Comparison of ENCODE assay signal across 29 cellular contexts in the genomic region with DNA sequence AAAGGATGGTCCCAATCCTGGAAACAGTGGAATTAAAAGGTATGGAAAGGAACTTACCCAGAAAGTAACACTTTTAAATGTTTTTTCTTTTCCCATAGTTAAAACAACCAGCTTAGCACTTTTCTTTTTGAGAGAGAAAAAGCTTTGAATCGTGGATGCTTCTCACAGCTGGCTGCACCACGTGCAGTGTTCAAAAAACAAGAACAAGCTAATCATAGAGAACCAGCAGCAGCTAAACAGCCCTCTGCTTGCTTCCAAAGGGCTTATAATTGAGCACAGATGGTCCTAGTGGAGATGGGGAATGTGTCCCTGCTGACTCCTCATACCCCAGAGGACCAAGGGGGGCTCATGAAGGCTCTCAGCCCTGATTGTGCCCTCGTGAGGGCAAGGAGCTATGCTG. TPM values are rescaled to one million over a fixed set of nuclear protein-coding genes. Genes with fewer than 3 reads are reported as not detected.
DNase-seq lines count a peak whose midpoint lies in the region; ATAC-seq and TF ChIP-seq lines count a peak whose summit lies in the region.
"Had no signal": no experiment of that assay in that cellular context is flagged by ENCODE, and none has a peak within 500 bp of the region (broad histone marks: within the 10 kb centered on the region; RNA-seq: fewer than 3 reads in every experiment).

No MANE protein-coding gene starts in this region.

- no peaks in the 10 kb centered on the region for H3K27me3 Mint-ChIP-seq in activated naive CD4-positive, alpha-beta T cell treated with anti-CD3 and anti-CD28 coated beads for 36 hours (ENCODE audit: low read depth)
- H3K27me3 Mint-ChIP-seq in T-helper 17 cell (no peaks in the 10 kb centered on the region), osteocyte (ENCODE audit: unreplicated experiment) (no peaks in the 10 kb centered on the region)
- H3K27me3 Mint-ChIP-seq: naive B cell; stimulated activated naive CD8-positive, alpha-beta T cell treated with anti-CD3 and anti-CD28 coated beads, Interleukin-15, Interleukin-2, amounts not matched to agents 100 ng/mL and 50 ng/mL, for 24 hours had no signal

- peaks cover 5 to 17% of the 10 kb centered on the region in 2 donors for H3K36me3 ChIP-seq in thyroid gland

- intact Hi-C loops in activated naive CD4-positive, alpha-beta T cell treated with anti-CD3 and anti-CD28 coated beads for 36 hours (cut with micrococcal nuclease) = no loop called here
- intact Hi-C loops in thyroid gland (cut with DNase I) = no loop called here

- H3K9me3 ChIP-seq in T-helper 17 cell (ENCODE audit: control insufficient read depth, low read length, poor library complexity, severe bottlenecking) (no peaks in the 10 kb centered on the region), thyroid gland (no peaks in the 10 kb centered on the region)
- H3K9me3 ChIP-seq: BE2C, Caco-2 had no signal

- ATAC-seq in activated naive CD4-positive, alpha-beta T cell treated with anti-CD3 and anti-CD28 coated beads, Interleukin-2, amount 50 U/mL, for 72 hours = no peak
- ATAC-seq in T-helper 17 cell (no peak), HG02642 (IDR thresholded peaks at IDR 0.05; ENCODE audit: poor library complexity, unreplicated experiment) (no peak)
- ATAC-seq: HCT116 had no signal

- H3K36me3 Mint-ChIP-seq in activated naive CD4-positive, alpha-beta T cell treated with anti-CD3 and anti-CD28 coated beads, Interleukin-2, amount 50 U/mL, for 72 hours = peaks cover 6 to 10% of the 10 kb centered on the region in 2 donors
- H3K36me3 Mint-ChIP-seq in activated naive CD4-positive, alpha-beta T cell treated with anti-CD3 and anti-CD28 coated beads for 36 hours (ENCODE audit: low read depth) = peaks cover 11% of the 10 kb centered on the region
- H3K36me3 Mint-ChIP-seq in T-helper 17 cell (ENCODE audit: low read depth) (no peaks in the 10 kb centered on the region), osteocyte (ENCODE audit: unreplicated experiment) (peaks cover 22% of the 10 kb centered on the region)

- H3K4me1 Mint-ChIP-seq in activated naive CD4-positive, alpha-beta T cell treated with anti-CD3 and anti-CD28 coated beads for 36 hours (ENCODE audit: low read depth) = no peaks in the 10 kb centered on the region
- peaks cover 4% of the 10 kb centered on the region for H3K4me1 Mint-ChIP-seq in T-helper 17 cell
- peaks cover 8% of the 10 kb centered on the region for H3K4me1 Mint-ChIP-seq in osteocyte (ENCODE audit: unreplicated experiment)
- H3K4me1 Mint-ChIP-seq: mesothelial cell of epicardium had no signal

- no peak for TF ChIP-seq CTCF in thyroid gland (IDR thresholded peaks at IDR 0.05)
- TF ChIP-seq CTCF in osteocyte (IDR thresholded peaks at IDR 0.05) = no peak

- H3K27me3 ChIP-seq in thyroid gland = no peaks in the 10 kb centered on the region
- H3K27me3 ChIP-seq: BE2C, cardiac muscle cell had no signal

- DNase-seq in activated naive CD4-positive, alpha-beta T cell treated with anti-CD3 and anti-CD28 coated beads, Interleukin-2, amount 50 U/mL, for 72 hours (ENCODE audit: low spot score in 2 of 2) = no peak
- DNase-seq in activated naive CD4-positive, alpha-beta T cell treated with anti-CD3 and anti-CD28 coated beads for 36 hours = no peak
- no peak for DNase-seq in T-helper 17 cell
- peak; percentile 45 for DNase-seq in fibroblast of peridontal ligament (ENCODE audit: extremely low read depth)
- DNase-seq in thyroid gland = peak; percentile 37 to 52
- DNase-seq in cortex of kidney (lab: John Stamatoyannopoulos, UW) = no peak
- DNase-seq in osteocyte (ENCODE audit: extremely low spot score, unreplicated experiment) = no peak
- DNase-seq: activated CD4-positive, alpha-beta T cell treated with anti-CD3 and anti-CD28 coated beads for 48 hours; activated naive CD4-positive, alpha-beta T cell; activated T-cell treated with anti-CD3 and anti-CD28 coated beads, Interleukin-2, amount 50 U/mL, for 1 hour; aorta; BE2C; Caco-2; KG1; kidney; MM.1S; naive B cell; NCI-H2081; NK-92 treated with Interleukin-12 subunit alpha and Interleukin-12 subunit beta, amount 100 ng/mL, for 24 hours; PC-9; SHP77; T-helper 9 cell; trophoblast cell; WERI-Rb-1 had no signal

- peaks cover 12 to 14% of the 10 kb centered on the region in 2 donors for H3K4me1 ChIP-seq in thyroid gland
- H3K4me1 ChIP-seq: Caco-2 had no signal

- CTCF ChIA-PET in activated naive CD4-positive, alpha-beta T cell treated with anti-CD3 and anti-CD28 coated beads for 36 hours (lab: Charles Lee) = interaction anchor here (0.8 kb wide), 1 partner anchor 10 kb away, joined by 3 read pairs; no protein-coding TSS in a partner anchor

- peak overlapping the region; percentile 20 to 70 for H3K27ac Mint-ChIP-seq in activated naive CD4-positive, alpha-beta T cell treated with anti-CD3 and anti-CD28 coated beads, Interleukin-2, amount 50 U/mL, for 72 hours
- H3K27ac Mint-ChIP-seq in activated naive CD4-positive, alpha-beta T cell treated with anti-CD3 and anti-CD28 coated beads for 36 hours = no peak overlapping the region
- H3K27ac Mint-ChIP-seq in T-helper 17 cell (peak overlapping the region; percentile 54), osteocyte (ENCODE audit: unreplicated experiment) (no peak overlapping the region)
- H3K27ac Mint-ChIP-seq: mesothelial cell of epicardium had no signal

- no peak overlapping the region for H3K4me3 ChIP-seq in thyroid gland (replicated peaks in 1 of 3)
- H3K4me3 ChIP-seq: cardiac muscle cell, PC-9 had no signal

- peak overlapping the region in 2 of 3 donors; percentile 11 to 61 for H3K27ac ChIP-seq in thyroid gland
- H3K27ac ChIP-seq: cardiac muscle cell, PC-9, WERI-Rb-1 had no signal

- no peak for TF ChIP-seq POLR2A in thyroid gland (IDR thresholded peaks at IDR 0.05)

- 37 to 40% methylated on average over 3 of the region's 3 CpGs for WGBS in thyroid gland, 2 donors

- no peak overlapping the region for H3K4me3 Mint-ChIP-seq in activated naive CD4-positive, alpha-beta T cell treated with anti-CD3 and anti-CD28 coated beads for 36 hours
- H3K4me3 Mint-ChIP-seq in T-helper 17 cell (no peak overlapping the region), osteocyte (ENCODE audit: unreplicated experiment) (no peak overlapping the region)
- H3K4me3 Mint-ChIP-seq: mesothelial cell of epicardium; naive B cell; stimulated activated naive CD8-positive, alpha-beta T cell treated with anti-CD3 and anti-CD28 coated beads, Interleukin-15, Interleukin-2, amounts not matched to agents 100 ng/mL and 50 ng/mL, for 24 hours had no signal

- no peaks in the 10 kb centered on the region for H3K9me3 Mint-ChIP-seq in activated naive CD4-positive, alpha-beta T cell treated with anti-CD3 and anti-CD28 coated beads, Interleukin-2, amount 50 U/mL, for 72 hours
- H3K9me3 Mint-ChIP-seq in activated naive CD4-positive, alpha-beta T cell treated with anti-CD3 and anti-CD28 coated beads for 36 hours = no peaks in the 10 kb centered on the region
- H3K9me3 Mint-ChIP-seq in osteocyte (ENCODE audit: unreplicated experiment) = no peaks in the 10 kb centered on the region
- H3K9me3 Mint-ChIP-seq: mesothelial cell of epicardium; naive B cell; stimulated activated naive CD8-positive, alpha-beta T cell treated with anti-CD3 and anti-CD28 coated beads, Interleukin-15, Interleukin-2, amounts not matched to agents 100 ng/mL and 50 ng/mL, for 24 hours had no signal

RNA-seq across cellular contexts. Expression of a gene that starts 26.4 kb away (rescaled TPM):
- total RNA-seq in activated naive CD4-positive, alpha-beta T cell treated with anti-CD3 and anti-CD28 coated beads, Interleukin-2, amount 50 U/mL, for 72 hours = 10 to 100 TPM; 11.3 to 11.4 TPM
- total RNA-seq in activated naive CD4-positive, alpha-beta T cell treated with anti-CD3 and anti-CD28 coated beads for 36 hours = 1 to 10 TPM; 4.1 to 4.6 TPM
- 1 to 10 TPM; 5.9 to 6.3 TPM for total RNA-seq in T-helper 17 cell
- 10 to 100 TPM in 1 of 4 donors, 1 to 10 TPM in 3; 7.3 to 11.0 (median 7.8) TPM for total RNA-seq in thyroid gland
- total RNA-seq in osteocyte = 7.1 and 7.3 TPM in 2 replicates

RNA-seq across cellular contexts. Expression of a gene that starts 48.3 kb away (rescaled TPM):
- 1 to 10 TPM; 1.0 to 1.8 TPM for total RNA-seq in activated naive CD4-positive, alpha-beta T cell treated with anti-CD3 and anti-CD28 coated beads, Interleukin-2, amount 50 U/mL, for 72 hours
- under 1 TPM; 0.48 to 0.64 TPM for total RNA-seq in activated naive CD4-positive, alpha-beta T cell treated with anti-CD3 and anti-CD28 coated beads for 36 hours
- total RNA-seq in T-helper 17 cell = 1 to 10 TPM in 1 of 2 donors, under 1 TPM in 1; 0.20 to 1.1 TPM
- 10 to 100 TPM; 26.7 to 41.9 (median 32.7) TPM for total RNA-seq in thyroid gland
- total RNA-seq in osteocyte = 0.13 TPM in 1 of 2 replicates, not detected in the other

Comparison
In these comparisons a context has a peak if more than half of its experiments do, and no peak if none do; other contexts are left out.
1. H3K27ac Mint-ChIP-seq: peak in activated naive CD4-positive, alpha-beta T cell treated with anti-CD3 and anti-CD28 coated beads, Interleukin-2, amount 50 U/mL, for 72 hours (2 of 2) and T-helper 17 cell (single experiment); none in activated naive CD4-positive, alpha-beta T cell treated with anti-CD3 and anti-CD28 coated beads for 36 hours (single experiment) and osteocyte (single experiment).
2. DNase-seq: peak in fibroblast of peridontal ligament (single experiment) and thyroid gland (2 of 2); none in activated naive CD4-positive, alpha-beta T cell treated with anti-CD3 and anti-CD28 coated beads, Interleukin-2, amount 50 U/mL, for 72 hours (0 of 2), activated naive CD4-positive, alpha-beta T cell treated with anti-CD3 and anti-CD28 coated beads for 36 hours (single experiment), T-helper 17 cell (0 of 3), cortex of kidney (single experiment) and osteocyte (single experiment).
3. RNA of a gene that starts 48.3 kb away (total RNA-seq): 26.7 to 41.9 TPM in thyroid gland; 1.0 to 1.8 TPM in activated naive CD4-positive, alpha-beta T cell treated with anti-CD3 and anti-CD28 coated beads, Interleukin-2, amount 50 U/mL, for 72 hours, 0.20 to 1.1 TPM in T-helper 17 cell, 0.48 to 0.64 TPM in activated naive CD4-positive, alpha-beta T cell treated with anti-CD3 and anti-CD28 coated beads for 36 hours and 0.13 TPM in osteocyte; every median in the first group is over 4 times any median in the second.